ENCODE assay signal across 10 cellular contexts in the genomic region with DNA sequence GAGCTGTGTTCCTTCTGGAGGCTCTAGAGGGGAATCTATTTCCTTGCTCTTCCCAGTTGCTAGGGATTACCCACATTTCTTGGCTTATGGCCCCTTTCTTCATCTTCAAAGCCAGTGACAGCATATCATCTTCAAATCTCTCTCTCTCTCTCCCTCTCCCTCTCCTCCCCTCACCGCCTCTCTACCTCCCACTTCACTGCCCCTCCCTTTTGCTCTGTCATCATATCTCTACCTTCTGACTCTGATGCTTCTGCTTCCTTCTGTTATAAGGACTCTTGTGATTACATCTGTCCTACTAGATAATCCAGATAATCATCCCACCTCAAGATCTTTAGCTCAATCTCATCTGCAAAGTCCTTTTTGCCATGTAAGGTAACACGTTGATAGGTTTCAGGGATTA.
DNase-seq lines count a peak whose midpoint lies in the region; ATAC-seq and TF ChIP-seq lines count a peak whose summit lies in the region.
"Had no signal": no experiment of that assay in that cellular context is flagged by ENCODE, and none has a peak within 500 bp of the region (broad histone marks: within the 10 kb centered on the region; RNA-seq: fewer than 3 reads in every experiment).

No MANE protein-coding gene starts in this region.

- H3K9me3 Mint-ChIP-seq in activated T-cell treated with anti-CD3 and anti-CD28 coated beads, Interleukin-2, amount 50 U/mL, for 4 hours: no peaks in the 10 kb centered on the region
- H3K9me3 Mint-ChIP-seq: stimulated activated naive B cell treated with anti-CD40 and anti-IgM and Interleukin-4, amounts not matched to agents 10 μg/mL and 1 μg/mL and 100 μg/mL, for 72 hours had no signal

- H4K20me1 ChIP-seq in OCI-LY3 (ENCODE audit: insufficient read depth, low read length): no peaks in the 10 kb centered on the region

- H3K4me1 Mint-ChIP-seq in activated T-cell treated with anti-CD3 and anti-CD28 coated beads, Interleukin-2, amount 50 U/mL, for 4 hours (ENCODE audit: low read depth): peaks cover 37% of the 10 kb centered on the region

- H3K27ac ChIP-seq in OCI-LY3 (ENCODE audit: low read length): peak overlapping the region; percentile 33; the same call in 1 of the 2 replicates
- peak overlapping the region; percentile 39 for H3K27ac ChIP-seq in muscle layer of duodenum (ENCODE audit: low read length)

- ATAC-seq in activated T-cell treated with anti-CD3 and anti-CD28 coated beads, Interleukin-2, amount 50 U/mL, for 4 hours: peak; percentile 16 to 36
- peak; percentile 28 for ATAC-seq in GM21825 (IDR thresholded peaks at IDR 0.05; ENCODE audit: unreplicated experiment)

- no peaks in the 10 kb centered on the region for H3K27me3 Mint-ChIP-seq in activated T-cell treated with anti-CD3 and anti-CD28 coated beads, Interleukin-2, amount 50 U/mL, for 4 hours (ENCODE audit: low read depth)

- no peaks in the 10 kb centered on the region for H3K79me2 ChIP-seq in OCI-LY3 (ENCODE audit: low read length)

- H3K9me3 ChIP-seq in OCI-LY3 (ENCODE audit: insufficient read depth, low read length): no peaks in the 10 kb centered on the region
- no peaks in the 10 kb centered on the region for H3K9me3 ChIP-seq in muscle layer of duodenum (ENCODE audit: control insufficient read depth in 1 of 2, low read length in 2 of 2)

- H3K36me3 ChIP-seq in OCI-LY3 (replicated peaks; ENCODE audit: low read depth, low read length) (no peaks in the 10 kb centered on the region), muscle layer of duodenum (ENCODE audit: control insufficient read depth in 1 of 2, insufficient read depth in 2 of 2, low read length in 2 of 2) (no peaks in the 10 kb centered on the region)

- no peak overlapping the region for H2AFZ ChIP-seq in OCI-LY3 (ENCODE audit: low read depth, low read length)

- H3K27me3 ChIP-seq in OCI-LY3 (ENCODE audit: low read depth, low read length) (peaks cover 23% of the 10 kb centered on the region), muscle layer of duodenum (ENCODE audit: low read depth, low read length) (no peaks in the 10 kb centered on the region)

- TF ChIP-seq CTCF in OCI-LY3 (IDR thresholded peaks at IDR 0.05; ENCODE audit: low read depth, low read length): no peak

- DNase-seq in activated T-cell treated with anti-CD3 and anti-CD28 coated beads, Interleukin-2, amount 50 U/mL, for 4 hours: no peak
- no peak for DNase-seq in activated T-cell treated with anti-CD3 and anti-CD28 coated beads, Interleukin-2, amount 50 U/mL, for 1 hour
- DNase-seq in EL (no peak), hypothalamus (lab: John Stamatoyannopoulos, UW) (no peak), NCI-H2196 (lab: John Stamatoyannopoulos, UW; ENCODE audit: unreplicated experiment) (no peak)
- DNase-seq: SW 1271 had no signal

- peaks cover 34% of the 10 kb centered on the region for H3K4me1 ChIP-seq in OCI-LY3 (ENCODE audit: low read length)
- H3K4me1 ChIP-seq in muscle layer of duodenum (ENCODE audit: control insufficient read depth in 1 of 2, insufficient read depth in 2 of 2, low read length in 2 of 2): no peaks in the 10 kb centered on the region

- H3K4me3 ChIP-seq in OCI-LY3 (ENCODE audit: low read length) (peak overlapping the region; percentile 57), muscle layer of duodenum (ENCODE audit: low read depth in 1 of 2, low read length in 2 of 2) (no peak overlapping the region)

- H3K9ac ChIP-seq in OCI-LY3 (ENCODE audit: low read length): no peak overlapping the region; the same call in 1 of the 2 replicates

- no peaks in the 10 kb centered on the region for H3K36me3 Mint-ChIP-seq in activated T-cell treated with anti-CD3 and anti-CD28 coated beads, Interleukin-2, amount 50 U/mL, for 4 hours (ENCODE audit: insufficient read depth)
- H3K36me3 Mint-ChIP-seq: stimulated activated naive B cell treated with anti-CD40 and anti-IgM and Interleukin-4, amounts not matched to agents 10 μg/mL and 1 μg/mL and 100 μg/mL, for 72 hours had no signal

- peak overlapping the region; percentile 78 for H3K4me2 ChIP-seq in OCI-LY3 (ENCODE audit: low read length)

- H3K4me3 Mint-ChIP-seq in activated T-cell treated with anti-CD3 and anti-CD28 coated beads, Interleukin-2, amount 50 U/mL, for 4 hours: peak overlapping the region; percentile 44
- H3K4me3 Mint-ChIP-seq: stimulated activated naive B cell treated with anti-CD40 and anti-IgM and Interleukin-4, amounts not matched to agents 10 μg/mL and 1 μg/mL and 100 μg/mL, for 72 hours had no signal
